ENCODE assay signal across 10 cellular contexts in the genomic region with DNA sequence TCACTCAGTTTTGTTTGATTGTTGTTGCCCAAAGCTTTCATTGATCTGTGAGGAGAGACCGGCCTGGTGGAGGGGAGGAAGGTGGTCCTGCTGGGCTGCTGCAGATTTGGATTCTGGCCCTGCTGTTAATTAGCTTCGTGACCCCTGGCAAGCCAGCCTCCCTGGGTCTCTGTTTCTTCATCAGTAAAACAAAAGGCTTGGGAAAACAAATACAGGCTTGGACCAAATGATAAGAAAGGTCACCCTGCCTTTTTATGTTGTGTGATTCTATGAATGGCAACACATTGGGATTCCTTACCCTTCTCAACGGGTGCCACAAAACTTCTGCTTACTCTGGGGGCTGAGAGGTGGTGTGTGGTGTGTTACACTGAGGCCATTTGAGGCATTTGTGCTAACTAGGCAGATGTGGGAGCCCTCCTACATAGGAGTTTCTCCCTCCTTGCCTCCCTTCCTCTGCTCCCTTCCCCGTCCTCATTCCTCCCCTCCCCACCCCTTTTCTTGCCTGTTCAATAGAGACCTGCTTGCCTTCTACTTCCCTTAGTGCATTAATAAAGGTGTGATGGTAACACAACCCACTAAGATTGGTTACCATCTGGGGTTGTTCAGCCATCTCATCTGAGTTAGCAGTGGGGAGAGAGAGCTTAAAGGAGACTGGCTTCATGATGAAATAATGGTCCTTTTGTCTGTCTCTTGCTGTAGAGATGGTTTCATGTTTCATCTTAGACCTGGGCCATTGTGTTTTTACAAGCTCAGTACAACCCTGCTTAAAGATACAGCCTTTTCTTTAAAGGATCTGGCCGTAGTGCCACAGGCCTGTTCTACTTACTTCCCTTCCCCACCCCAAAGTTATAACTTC.
A peak's percentile ranks its signal among the peaks of the same experiment; 100 is the strongest.
DNase-seq lines count a peak whose midpoint lies in the region; ATAC-seq, FAIRE-seq and TF ChIP-seq lines count a peak whose summit lies in the region.
"Had no signal": no experiment of that assay in that cellular context is flagged by ENCODE, and none has a peak within 500 bp of the region (broad histone marks: within the 10 kb centered on the region; RNA-seq: fewer than 3 reads in every experiment).

No MANE protein-coding gene starts in this region.

- no peaks in the 10 kb centered on the region for H3K9me3 ChIP-seq in kidney (ENCODE audit: control insufficient read depth in 1 of 2, low read length in 2 of 2)

- no peak for TF ChIP-seq CTCF in kidney (IDR thresholded peaks at IDR 0.05; ENCODE audit: borderline replicate concordance, extremely low read depth, insufficient read depth)

- no peak overlapping the region for H3K9ac ChIP-seq in kidney (ENCODE audit: low read length in 2 of 2)

- intact Hi-C loops in left ventricle myocardium superior (cut with micrococcal nuclease) (no loop called here), sciatic nerve (cut with DNase I) (no loop called here), kidney (cut with DNase I) (no loop called here)

- H3K4me3 ChIP-seq in kidney (ENCODE audit: low read length in 2 of 2), result no peak overlapping the region

- H3K4me1 ChIP-seq in kidney (ENCODE audit: control insufficient read depth in 1 of 2, insufficient read depth in 1 of 2, low read depth in 1 of 2, low read length in 2 of 2), result peaks cover 9 to 20% of the 10 kb centered on the region in 2 donors

- H3K27ac ChIP-seq in angular gyrus (ENCODE audit: low read depth, low read length), result peak overlapping the region; percentile 53
- no peak overlapping the region for H3K27ac ChIP-seq in kidney (ENCODE audit: low read depth in 2 of 2, low read length in 2 of 2)

- H3K36me3 ChIP-seq in kidney (ENCODE audit: control insufficient read depth in 1 of 2, insufficient read depth in 2 of 2, low read length in 2 of 2), result no peaks in the 10 kb centered on the region

- FAIRE-seq in kidney (lab: Jason Lieb, UNC), result no peak

- ATAC-seq in left ventricle myocardium superior (peak; percentile 13), sciatic nerve (peak; percentile 29)

- DNase-seq in HT1080 (ENCODE audit: low read depth) (peak; percentile 83), left ventricle myocardium superior (no peak), sciatic nerve (ENCODE audit: low spot score) (no peak), C1 segment of cervical spinal cord (lab: John Stamatoyannopoulos, UW) (no peak), kidney (no peak), OCI-M1 (lab: John Stamatoyannopoulos, UW) (no peak), NK-92 (lab: John Stamatoyannopoulos, UW; ENCODE audit: unreplicated experiment) (no peak)
- DNase-seq: activated naive CD4-positive, alpha-beta T cell treated with anti-CD3 and anti-CD28 coated beads, Interleukin-2, amount 10 ng/mL, durations not matched to agents 7 days and 5 days; stimulated activated CD4-positive, alpha-beta T cell treated with anti-CD3 and anti-CD28 coated beads, Interleukin-1b, Interleukin-23, amount 100 ng/mL, for 48 hours had no signal
